ENCODE assay signal across 12 cellular contexts in genomic region chr18:47184419-47185050, GRCh38. TPM values are rescaled to one million over a fixed set of nuclear protein-coding genes. Genes with fewer than 3 reads are reported as not detected.
DNase-seq lines count a peak whose midpoint lies in the region; ATAC-seq, FAIRE-seq and TF ChIP-seq lines count a peak whose summit lies in the region.
"Had no signal": no experiment of that assay in that cellular context is flagged by ENCODE, and none has a peak within 500 bp of the region (broad histone marks: within the 10 kb centered on the region; RNA-seq: fewer than 3 reads in every experiment).

No MANE protein-coding gene starts in this region.

- H3K27ac Mint-ChIP-seq in activated CD4-positive, alpha-beta T cell treated with anti-CD3 and anti-CD28 coated beads for 36 hours: no peak overlapping the region
- H3K27ac Mint-ChIP-seq in activated CD4-positive, alpha-beta T cell treated with anti-CD3 and anti-CD28 coated beads, Interleukin-2, amount 10 ng/mL, durations not matched to agents 7 days and 5 days: no peak overlapping the region
- H3K27ac Mint-ChIP-seq: T-helper 2 cell treated with Interferon-gamma antibody and Interleukin-4, amounts not matched to agents 5 μg/mL and 100 μg/mL, for 36 hours had no signal

- H3K27me3 ChIP-seq in bronchial epithelial cell (ENCODE audit: control insufficient read depth, insufficient read depth, low read length) (no peaks in the 10 kb centered on the region), pancreas (peaks cover 0 to 3% (median 0%) of the 10 kb centered on the region in 4 donors), dorsolateral prefrontal cortex (peaks cover 0 to 7% (median 0%) of the 10 kb centered on the region in 45 donors)
- H3K27me3 ChIP-seq: BLaER1 treated with 17β-estradiol and CSF1 and Interleukin-3, amounts not matched to agents 10 nM and 100 nM had no signal

- DNase-seq in activated CD4-positive, alpha-beta T cell treated with anti-CD3 and anti-CD28 coated beads for 36 hours: peak; percentile 33
- no peak for DNase-seq in activated CD4-positive, alpha-beta T cell treated with anti-CD3 and anti-CD28 coated beads, Interleukin-2, amount 10 ng/mL, durations not matched to agents 7 days and 5 days
- peak; percentile 83 for DNase-seq in NCI-H2029 (lab: John Stamatoyannopoulos, UW)
- peak; percentile 64 for DNase-seq in bronchial epithelial cell (ENCODE audit: low read depth)
- peak in 4 of 6 donors; percentile 20 to 79 (median 51) for DNase-seq in pancreas
- no peak for DNase-seq in GM10266 (ENCODE audit: extremely low spot score)
- no peak for DNase-seq in Ammon's horn (ENCODE audit: low spot score)
- no peak for DNase-seq in dorsolateral prefrontal cortex
- DNase-seq: NCI-H1436 had no signal

- TF ChIP-seq CTCF in bronchial epithelial cell (IDR thresholded peaks at IDR 0.05; ENCODE audit: insufficient read depth, low read length, severe bottlenecking) (no peak), pancreas (IDR thresholded peaks at IDR 0.05) (no peak), GM10266 (IDR thresholded peaks at IDR 0.05; ENCODE audit: control insufficient read depth, insufficient read depth, low read depth, missing control alignments) (no peak), dorsolateral prefrontal cortex (IDR thresholded peaks at IDR 0.05 in 54 of 56, conservative IDR thresholded peaks at IDR 0.05 in 2 of 56; ENCODE audit: low read depth in 1 of 56, partially characterized antibody in 56 of 56) (no peak)

- no peak for ATAC-seq in activated CD4-positive, alpha-beta T cell treated with anti-CD3 and anti-CD28 coated beads for 36 hours
- peak; percentile 35 to 80 (median 59) for ATAC-seq in pancreas
- ATAC-seq: naive thymus-derived CD8-positive, alpha-beta T cell had no signal

- H3K4me1 Mint-ChIP-seq in activated CD4-positive, alpha-beta T cell treated with anti-CD3 and anti-CD28 coated beads for 36 hours: no peaks in the 10 kb centered on the region
- H3K4me1 Mint-ChIP-seq in activated CD4-positive, alpha-beta T cell treated with anti-CD3 and anti-CD28 coated beads, Interleukin-2, amount 10 ng/mL, durations not matched to agents 7 days and 5 days: no peaks in the 10 kb centered on the region
- H3K4me1 Mint-ChIP-seq: naive thymus-derived CD8-positive, alpha-beta T cell had no signal

- POLR2A ChIA-PET in activated CD4-positive, alpha-beta T cell treated with anti-CD3 and anti-CD28 coated beads for 36 hours (lab: Charles Lee): no interaction called here
- POLR2A ChIA-PET in activated CD4-positive, alpha-beta T cell treated with anti-CD3 and anti-CD28 coated beads, Interleukin-2, amount 10 ng/mL, durations not matched to agents 7 days and 5 days (lab: Charles Lee): no interaction called here

- no peak overlapping the region for H3K4me3 Mint-ChIP-seq in activated CD4-positive, alpha-beta T cell treated with anti-CD3 and anti-CD28 coated beads for 36 hours
- H3K4me3 Mint-ChIP-seq in activated CD4-positive, alpha-beta T cell treated with anti-CD3 and anti-CD28 coated beads, Interleukin-2, amount 10 ng/mL, durations not matched to agents 7 days and 5 days: no peak overlapping the region
- H3K4me3 Mint-ChIP-seq: naive thymus-derived CD8-positive, alpha-beta T cell; T-helper 2 cell treated with Interferon-gamma antibody and Interleukin-4, amounts not matched to agents 5 μg/mL and 100 μg/mL, for 36 hours had no signal

- H3K36me3 ChIP-seq in bronchial epithelial cell (ENCODE audit: control insufficient read depth, insufficient read depth, low read length) (no peaks in the 10 kb centered on the region), pancreas (no peaks in the 10 kb centered on the region)
- H3K36me3 ChIP-seq: BLaER1 treated with 17β-estradiol and CSF1 and Interleukin-3, amounts not matched to agents 10 nM and 100 nM had no signal

- FAIRE-seq in bronchial epithelial cell (lab: Jason Lieb, UNC) (peak; percentile 7), pancreas (lab: Jason Lieb, UNC) (no peak)

- H3K27ac ChIP-seq in pancreas: no peak overlapping the region
- no peak overlapping the region for H3K27ac ChIP-seq in dorsolateral prefrontal cortex
- H3K27ac ChIP-seq: BLaER1 treated with 17β-estradiol and CSF1 and Interleukin-3, amounts not matched to agents 10 nM and 100 nM had no signal

- CTCF ChIA-PET in activated CD4-positive, alpha-beta T cell treated with anti-CD3 and anti-CD28 coated beads for 36 hours (lab: Charles Lee): interaction anchor here (1.9 kb wide), 1 partner anchor 20 kb away, joined by 5 read pairs; no protein-coding TSS in a partner anchor
- CTCF ChIA-PET in activated CD4-positive, alpha-beta T cell treated with anti-CD3 and anti-CD28 coated beads, Interleukin-2, amount 10 ng/mL, durations not matched to agents 7 days and 5 days (lab: Charles Lee): no interaction called here

- H3K9me3 Mint-ChIP-seq in activated CD4-positive, alpha-beta T cell treated with anti-CD3 and anti-CD28 coated beads for 36 hours (ENCODE audit: low read depth): peaks cover 11% of the 10 kb centered on the region
- peaks cover 24% of the 10 kb centered on the region for H3K9me3 Mint-ChIP-seq in activated CD4-positive, alpha-beta T cell treated with anti-CD3 and anti-CD28 coated beads, Interleukin-2, amount 10 ng/mL, durations not matched to agents 7 days and 5 days

- H3K9me3 ChIP-seq in pancreas: no peaks in the 10 kb centered on the region

- peaks cover 2% of the 10 kb centered on the region for H3K36me3 Mint-ChIP-seq in activated CD4-positive, alpha-beta T cell treated with anti-CD3 and anti-CD28 coated beads for 36 hours (ENCODE audit: low read depth)
- no peaks in the 10 kb centered on the region for H3K36me3 Mint-ChIP-seq in activated CD4-positive, alpha-beta T cell treated with anti-CD3 and anti-CD28 coated beads, Interleukin-2, amount 10 ng/mL, durations not matched to agents 7 days and 5 days (ENCODE audit: low read depth)

- peaks cover 12% of the 10 kb centered on the region for H3K27me3 Mint-ChIP-seq in activated CD4-positive, alpha-beta T cell treated with anti-CD3 and anti-CD28 coated beads for 36 hours
- H3K27me3 Mint-ChIP-seq in activated CD4-positive, alpha-beta T cell treated with anti-CD3 and anti-CD28 coated beads, Interleukin-2, amount 10 ng/mL, durations not matched to agents 7 days and 5 days: peaks cover 7% of the 10 kb centered on the region

- 55 to 64% methylated on average over 5 of the region's 5 CpGs for WGBS in pancreas, 2 donors

- intact Hi-C loops in activated CD4-positive, alpha-beta T cell treated with anti-CD3 and anti-CD28 coated beads for 36 hours (cut with DNase I, micrococcal nuclease): no loop called here
- intact Hi-C loops in pancreas (cut with DNase I) (no loop called here), dorsolateral prefrontal cortex (cut with DNase I) (no loop called here)

- H3K4me1 ChIP-seq in pancreas: no peaks in the 10 kb centered on the region

- H3K4me3 ChIP-seq in bronchial epithelial cell (ENCODE audit: low read depth, low read length) (no peak overlapping the region), pancreas (no peak overlapping the region), dorsolateral prefrontal cortex (no peak overlapping the region)
- H3K4me3 ChIP-seq: BLaER1 treated with 17β-estradiol and CSF1 and Interleukin-3, amounts not matched to agents 10 nM and 100 nM had no signal

RNA-seq across cellular contexts. Expression of gene IER3IP1, which starts 8.4 kb away (rescaled TPM):
- 10 to 100 TPM in 1 of 2 experiments, 1 to 10 TPM in 1; 9.0 to 11.5 TPM for total RNA-seq in activated CD4-positive, alpha-beta T cell treated with anti-CD3 and anti-CD28 coated beads for 36 hours
- total RNA-seq in activated CD4-positive, alpha-beta T cell treated with anti-CD3 and anti-CD28 coated beads, Interleukin-2, amount 10 ng/mL, durations not matched to agents 7 days and 5 days: 10 to 100 TPM; 10.5 to 11.7 TPM
- total RNA-seq in bronchial epithelial cell (14.7 and 38.7 TPM in 2 replicates), pancreas (1 to 10 TPM; 2.7 to 7.1 (median 5.0) TPM), dorsolateral prefrontal cortex (10 to 100 TPM in 9 of 120 experiments, 1 to 10 TPM in 111; 4.6 to 12.1 (median 8.1) TPM)
- polyA plus RNA-seq in pancreas: 10 to 100 TPM in 1 of 2 donors, 1 to 10 TPM in 1; 6.9 to 15.4 TPM

RNA-seq across cellular contexts. Expression of gene HDHD2, which starts 34.2 kb away (rescaled TPM):
- 10 to 100 TPM; 27.7 to 28.9 TPM for total RNA-seq in activated CD4-positive, alpha-beta T cell treated with anti-CD3 and anti-CD28 coated beads for 36 hours
- total RNA-seq in activated CD4-positive, alpha-beta T cell treated with anti-CD3 and anti-CD28 coated beads, Interleukin-2, amount 10 ng/mL, durations not matched to agents 7 days and 5 days: 10 to 100 TPM; 31.2 to 34.3 TPM
- total RNA-seq in bronchial epithelial cell: 12.6 and 18.2 TPM in 2 replicates
- 10 to 100 TPM; 20.7 to 28.0 (median 22.0) TPM for total RNA-seq in pancreas
- polyA plus RNA-seq in pancreas: 10 to 100 TPM; 12.7 to 27.0 TPM
- total RNA-seq in dorsolateral prefrontal cortex: 100 to 1,000 TPM in 12 of 120 experiments, 10 to 100 TPM in 108; 61.2 to 120 (median 86.0) TPM

Comparison
In these comparisons a context has a peak if more than half of its experiments do, and no peak if none do; other contexts are left out.
1. DNase-seq: peak in activated CD4-positive, alpha-beta T cell treated with anti-CD3 and anti-CD28 coated beads for 36 hours (single experiment), NCI-H2029 (single experiment), bronchial epithelial cell (single experiment) and pancreas (4 of 6); none in activated CD4-positive, alpha-beta T cell treated with anti-CD3 and anti-CD28 coated beads, Interleukin-2, amount 10 ng/mL, durations not matched to agents 7 days and 5 days (single experiment), GM10266 (single experiment), Ammon's horn (single experiment) and dorsolateral prefrontal cortex (0 of 10).